ENCODE assay signal across 8 cellular contexts in genomic region chr22:21937821-21938070, GRCh38. TPM values are rescaled to one million over a fixed set of nuclear protein-coding genes. Genes with fewer than 3 reads are reported as not detected.
A peak's percentile ranks its signal among the peaks of the same experiment; 100 is the strongest.
DNase-seq lines count a peak whose midpoint lies in the region; ATAC-seq and TF ChIP-seq lines count a peak whose summit lies in the region.

No MANE protein-coding gene starts in this region.

- peaks cover 63% of the 10 kb centered on the region for H3K4me1 Mint-ChIP-seq in endothelial cell (ENCODE audit: unreplicated experiment)

- H3K4me2 ChIP-seq in OCI-LY1 (ENCODE audit: low read length) (peak overlapping the region; percentile 87), neural cell (ENCODE audit: low read length) (peak overlapping the region; percentile 39)

- H3K4me1 ChIP-seq in OCI-LY1 (ENCODE audit: insufficient read depth, low read length, severe bottlenecking): peaks cover 21% of the 10 kb centered on the region

- no peak overlapping the region for H2AFZ ChIP-seq in OCI-LY1 (ENCODE audit: low read length)
- peak overlapping the region; percentile 93 for H2AFZ ChIP-seq in neural cell (ENCODE audit: low read depth, low read length)

- H3K27me3 ChIP-seq in OCI-LY1 (ENCODE audit: insufficient read depth, low read length) (no peaks in the 10 kb centered on the region), neural cell (ENCODE audit: insufficient read depth, low read depth, low read length) (no peaks in the 10 kb centered on the region)

- no peak for ATAC-seq in GM21447 (IDR thresholded peaks at IDR 0.05; ENCODE audit: unreplicated experiment)

- no peaks in the 10 kb centered on the region for H3K9me3 ChIP-seq in OCI-LY1 (ENCODE audit: low read length)
- no peaks in the 10 kb centered on the region for H3K9me3 ChIP-seq in neural cell (ENCODE audit: low read length)

- peak overlapping the region; percentile 56 for H3K4me3 Mint-ChIP-seq in endothelial cell (ENCODE audit: unreplicated experiment)

- H3K36me3 ChIP-seq in OCI-LY1 (ENCODE audit: insufficient read depth, low read length) (no peaks in the 10 kb centered on the region; the same call in 1 of the 2 replicates), neural cell (ENCODE audit: insufficient read depth, low read length) (no peaks in the 10 kb centered on the region)

- TF ChIP-seq RAD21 in neural cell (conservative IDR thresholded peaks at IDR 0.05): no peak

- no peaks in the 10 kb centered on the region for H3K79me2 ChIP-seq in OCI-LY1 (ENCODE audit: insufficient read depth, low read length)
- H3K79me2 ChIP-seq in neural cell (replicated peaks; ENCODE audit: insufficient read depth, low read length): no peaks in the 10 kb centered on the region

- H3K27ac ChIP-seq in OCI-LY1 (ENCODE audit: low read depth, low read length, poor library complexity, severe bottlenecking) (no peak overlapping the region), neural cell (ENCODE audit: low read length) (peak overlapping the region; percentile 96)

- TF ChIP-seq CTCF in OCI-LY1 (IDR thresholded peaks at IDR 0.05; ENCODE audit: low read length) (no peak), endothelial cell (IDR thresholded peaks at IDR 0.05; ENCODE audit: unreplicated experiment) (no peak), neural cell (IDR thresholded peaks at IDR 0.05; ENCODE audit: poor library complexity, severe bottlenecking) (no peak)

- H3K4me3 ChIP-seq in OCI-LY1 (ENCODE audit: low read depth, low read length, poor library complexity, severe bottlenecking): peak overlapping the region; percentile 65
- peak overlapping the region; percentile 71 for H3K4me3 ChIP-seq in neural cell (ENCODE audit: low read length)

- peak; percentile 94 for DNase-seq in AG20443 (ENCODE audit: low spot score)
- DNase-seq in endothelial cell (ENCODE audit: low spot score): no peak
- DNase-seq in DMS 273 treated with DMSO at 0.1 percent for 48 hours (lab: John Stamatoyannopoulos, UW): no peak
- DNase-seq in activated CD4-positive, alpha-beta T cell treated with anti-CD3 and anti-CD28 coated beads for 4 hours: no peak
- DNase-seq in NCI-H146 (lab: John Stamatoyannopoulos, UW): no peak

- peaks cover 55% of the 10 kb centered on the region for H3K36me3 Mint-ChIP-seq in endothelial cell (ENCODE audit: low read depth, unreplicated experiment)

- H3K9me2 ChIP-seq in OCI-LY1 (ENCODE audit: low read depth, low read length): no peaks in the 10 kb centered on the region
- no peaks in the 10 kb centered on the region for H3K9me2 ChIP-seq in neural cell (ENCODE audit: insufficient read depth, low read length)

- peaks cover 15% of the 10 kb centered on the region for H3K27me3 Mint-ChIP-seq in endothelial cell (ENCODE audit: unreplicated experiment)

- H3F3A ChIP-seq in OCI-LY1 (ENCODE audit: insufficient read depth, low read length) (no peaks in the 10 kb centered on the region), neural cell (ENCODE audit: insufficient read depth, low read length, poor library complexity, severe bottlenecking) (no peaks in the 10 kb centered on the region)

- peak overlapping the region; percentile 99 for H3K27ac Mint-ChIP-seq in endothelial cell (ENCODE audit: unreplicated experiment)

- no peaks in the 10 kb centered on the region for H4K20me1 ChIP-seq in OCI-LY1 (ENCODE audit: insufficient read depth, low read length)
- H4K20me1 ChIP-seq in neural cell (ENCODE audit: insufficient read depth): no peaks in the 10 kb centered on the region

- no peak for TF ChIP-seq EP300 in neural cell (conservative IDR thresholded peaks at IDR 0.05; ENCODE audit: poor library complexity, severe bottlenecking)

- H3K9me3 Mint-ChIP-seq in endothelial cell (ENCODE audit: unreplicated experiment): no peaks in the 10 kb centered on the region

- H3K9ac ChIP-seq in OCI-LY1 (ENCODE audit: low read length) (peak overlapping the region; percentile 26; the same call in 1 of the 2 replicates), neural cell (ENCODE audit: low read length) (peak overlapping the region; percentile 88)

TF ChIP-seq in neural cell, 6 proteins besides CTCF, POLR2A, EP300 and RAD21:
- no peak for TF ChIP-seq TAF1 (IDR thresholded peaks at IDR 0.05; ENCODE audit: low read depth)
- TF ChIP-seq SMC3 (conservative IDR thresholded peaks at IDR 0.05; ENCODE audit: poor library complexity): no peak
- no peak for TF ChIP-seq MXI1 (conservative IDR thresholded peaks at IDR 0.05; ENCODE audit: poor library complexity, severe bottlenecking)
- no peak for TF ChIP-seq EZH2 (IDR thresholded peaks at IDR 0.05; ENCODE audit: borderline replicate concordance, insufficient read depth, low read length, poor library complexity, severe bottlenecking)
- TF ChIP-seq REST (IDR thresholded peaks at IDR 0.05; ENCODE audit: borderline replicate concordance): no peak
- no peak for TF ChIP-seq POLR2AphosphoS5 (IDR thresholded peaks at IDR 0.05)

RNA-seq across cellular contexts. Expression of gene PPM1F, which starts 14.9 kb away (rescaled TPM):
- 244 TPM for total RNA-seq in endothelial cell (ENCODE audit: unreplicated experiment)
- polyA plus RNA-seq in neural cell: 28.3 and 29.7 TPM in 2 replicates
- polyA minus RNA-seq in neural cell: 36.8 and 44.8 TPM in 2 replicates

RNA-seq across cellular contexts. Expression of gene TOP3B, which starts 44.8 kb away (rescaled TPM):
- total RNA-seq in endothelial cell (ENCODE audit: unreplicated experiment): 55.6 TPM
- 33.7 and 37.9 TPM in 2 replicates for polyA plus RNA-seq in neural cell
- 36.3 and 38.9 TPM in 2 replicates for polyA minus RNA-seq in neural cell
